10 cellular contexts compared by ENCODE assay signal in genomic region chr13:50410921-50411712, GRCh38.
DNase-seq lines count a peak whose midpoint lies in the region; ATAC-seq and TF ChIP-seq lines count a peak whose summit lies in the region.
"Had no signal": no experiment of that assay in that cellular context is flagged by ENCODE, and none has a peak within 500 bp of the region (broad histone marks: within the 10 kb centered on the region; RNA-seq: fewer than 3 reads in every experiment).

No MANE protein-coding gene starts in this region.

- no peaks in the 10 kb centered on the region for H3K36me3 Mint-ChIP-seq in activated T-helper 17 cell treated with anti-CD3 and anti-CD28 coated beads, Interleukin-2, amount 50 U/mL, for 72 hours (ENCODE audit: low read depth)

- no peaks in the 10 kb centered on the region for H3K79me2 ChIP-seq in hepatocyte

- TF ChIP-seq POLR2A in uterus (IDR thresholded peaks at IDR 0.05): no peak
- no peak for TF ChIP-seq POLR2A in tibial nerve (IDR thresholded peaks at IDR 0.05)

- DNase-seq in stimulated activated CD4-positive, alpha-beta T cell treated with anti-CD3 and anti-CD28 coated beads, Interleukin-15, amount 100 ng/mL, for 24 hours: peak; percentile 28
- DNase-seq in stimulated activated CD4-positive, alpha-beta T cell treated with anti-CD3 and anti-CD28 coated beads, Interleukin-12 subunit alpha, Interleukin-12 subunit beta, amount 100 ng/mL, for 4 hours: no peak
- DNase-seq in hepatocyte (ENCODE audit: low spot score): peak; percentile 73
- peak in 1 of 2 donors; percentile 29 for DNase-seq in uterus
- DNase-seq in tibial nerve (ENCODE audit: low spot score in 2 of 2): no peak
- DNase-seq in KG1 (lab: John Stamatoyannopoulos, UW): no peak
- DNase-seq: MM.1S had no signal

- H4K20me1 ChIP-seq in hepatocyte (ENCODE audit: insufficient read depth, poor library complexity, severe bottlenecking): no peaks in the 10 kb centered on the region

- H3K27ac ChIP-seq in hepatocyte: peak overlapping the region; percentile 65
- H3K27ac ChIP-seq in uterus: peak overlapping the region; percentile 23 to 54
- peak overlapping the region in 1 of 4 donors; percentile 36 for H3K27ac ChIP-seq in tibial nerve

- H3K4me3 ChIP-seq in hepatocyte (no peak overlapping the region), uterus (no peak overlapping the region), tibial nerve (no peak overlapping the region)

- H3K4me2 ChIP-seq in hepatocyte: peak overlapping the region; percentile 14

- H3K4me1 Mint-ChIP-seq in activated T-helper 17 cell treated with anti-CD3 and anti-CD28 coated beads, Interleukin-2, amount 50 U/mL, for 72 hours: no peaks in the 10 kb centered on the region

- no peak overlapping the region for H3K4me3 Mint-ChIP-seq in activated T-helper 17 cell treated with anti-CD3 and anti-CD28 coated beads, Interleukin-2, amount 50 U/mL, for 72 hours
- H3K4me3 Mint-ChIP-seq: dendritic cell treated with granulocyte-macrophage colony-stimulating factor and Interleukin-4, amounts not matched to agents 40 ng/mL and 50 ng/mL, for 4 days had no signal

- no peaks in the 10 kb centered on the region for H3K27me3 ChIP-seq in hepatocyte
- no peaks in the 10 kb centered on the region for H3K27me3 ChIP-seq in uterus
- H3K27me3 ChIP-seq in tibial nerve: no peaks in the 10 kb centered on the region

- H3K4me1 ChIP-seq in hepatocyte (ENCODE audit: insufficient read depth): peaks cover 31% of the 10 kb centered on the region
- no peaks in the 10 kb centered on the region for H3K4me1 ChIP-seq in uterus
- H3K4me1 ChIP-seq in tibial nerve: peaks cover 0 to 9% (median 0%) of the 10 kb centered on the region in 4 donors

- peak; percentile 38 for ATAC-seq in activated T-helper 17 cell treated with anti-CD3 and anti-CD28 coated beads, Interleukin-2, amount 50 U/mL, for 72 hours (replicated peaks)
- ATAC-seq in GM19452 (IDR thresholded peaks at IDR 0.05; ENCODE audit: unreplicated experiment): no peak

- no peaks in the 10 kb centered on the region for H3K27me3 Mint-ChIP-seq in activated T-helper 17 cell treated with anti-CD3 and anti-CD28 coated beads, Interleukin-2, amount 50 U/mL, for 72 hours
- H3K27me3 Mint-ChIP-seq: dendritic cell treated with granulocyte-macrophage colony-stimulating factor and Interleukin-4, amounts not matched to agents 40 ng/mL and 50 ng/mL, for 4 days had no signal

- TF ChIP-seq CTCF in hepatocyte (IDR thresholded peaks at IDR 0.05; ENCODE audit: poor library complexity) (no peak), uterus (IDR thresholded peaks at IDR 0.05) (no peak), tibial nerve (IDR thresholded peaks at IDR 0.05) (no peak)

- 42% methylated on average over 5 of the region's 5 CpGs for WGBS in hepatocyte (ENCODE audit: low lambda C conversion rate, missing lambda C conversion rate)
- 59 to 68% methylated on average over 5 of the region's 5 CpGs for WGBS in tibial nerve, 2 donors

- no peak overlapping the region for H3K27ac Mint-ChIP-seq in activated T-helper 17 cell treated with anti-CD3 and anti-CD28 coated beads, Interleukin-2, amount 50 U/mL, for 72 hours
- H3K27ac Mint-ChIP-seq: dendritic cell treated with granulocyte-macrophage colony-stimulating factor and Interleukin-4, amounts not matched to agents 40 ng/mL and 50 ng/mL, for 4 days had no signal

- H3K9me2 ChIP-seq in hepatocyte (replicated peaks; ENCODE audit: insufficient read depth): no peaks in the 10 kb centered on the region

- H3K36me3 ChIP-seq in hepatocyte (replicated peaks; ENCODE audit: insufficient read depth, low read depth) (no peaks in the 10 kb centered on the region), uterus (no peaks in the 10 kb centered on the region), tibial nerve (no peaks in the 10 kb centered on the region)

- no peak overlapping the region for H2AFZ ChIP-seq in hepatocyte

- H3K9me3 ChIP-seq in hepatocyte (ENCODE audit: low read depth) (no peaks in the 10 kb centered on the region), uterus (no peaks in the 10 kb centered on the region), tibial nerve (no peaks in the 10 kb centered on the region)

- H3K9me3 Mint-ChIP-seq in activated T-helper 17 cell treated with anti-CD3 and anti-CD28 coated beads, Interleukin-2, amount 50 U/mL, for 72 hours: no peaks in the 10 kb centered on the region

- intact Hi-C loops in uterus (cut with DNase I; ENCODE audit: low total_unique reads): no loop called here

- TF ChIP-seq EP300 in tibial nerve (IDR thresholded peaks at IDR 0.05): no peak

Comparison
In these comparisons a context has a peak if more than half of its experiments do, and no peak if none do; other contexts are left out.
1. DNase-seq: peak in stimulated activated CD4-positive, alpha-beta T cell treated with anti-CD3 and anti-CD28 coated beads, Interleukin-15, amount 100 ng/mL, for 24 hours (single experiment) and hepatocyte (single experiment); none in stimulated activated CD4-positive, alpha-beta T cell treated with anti-CD3 and anti-CD28 coated beads, Interleukin-12 subunit alpha, Interleukin-12 subunit beta, amount 100 ng/mL, for 4 hours (single experiment), tibial nerve (0 of 2) and KG1 (single experiment).